41 cellular contexts compared by ENCODE assay signal in genomic region chr10:111063471-111063870, GRCh38. TPM values are rescaled to one million over a fixed set of nuclear protein-coding genes. Genes with fewer than 3 reads are reported as not detected.
"Had no signal": no experiment of that assay in that cellular context is flagged by ENCODE, and none has a peak within 500 bp of the region (broad histone marks: within the 10 kb centered on the region; RNA-seq: fewer than 3 reads in every experiment).

No MANE protein-coding gene starts in this region.

- FAIRE-seq: astrocyte, bronchial epithelial cell had no signal

- H3K36me3 Mint-ChIP-seq: activated naive CD4-positive, alpha-beta T cell treated with anti-CD3 and anti-CD28 coated beads, Interleukin-2, amount 10 ng/mL, durations not matched to agents 7 days and 5 days; activated naive CD8-positive, alpha-beta T cell treated with anti-CD3 and anti-CD28 coated beads, Interleukin-2, amount 10 ng/mL, durations not matched to agents 7 days and 5 days; brain had no signal

- H3K36me3 ChIP-seq: adrenal gland, ascending aorta, brain microvascular endothelial cell, breast epithelium, cardiac muscle cell had no signal

- H3K4me1 ChIP-seq: adrenal gland, ascending aorta, body of pancreas, breast epithelium had no signal

- H3K4me1 Mint-ChIP-seq: activated naive CD4-positive, alpha-beta T cell treated with anti-CD3 and anti-CD28 coated beads, Interleukin-2, amount 10 ng/mL, durations not matched to agents 7 days and 5 days; activated naive CD4-positive, alpha-beta T cell treated with anti-CD3 and anti-CD28 coated beads, Interleukin-2, amount 50 U/mL, for 24 hours; activated naive CD8-positive, alpha-beta T cell treated with anti-CD3 and anti-CD28 coated beads for 36 hours; activated naive CD8-positive, alpha-beta T cell treated with anti-CD3 and anti-CD28 coated beads, Interleukin-2, amount 10 ng/mL, durations not matched to agents 7 days and 5 days; activated naive CD8-positive, alpha-beta T cell treated with anti-CD3 and anti-CD28 coated beads, Interleukin-2, amount 50 U/mL, for 24 hours; activated T-helper 17 cell treated with anti-CD3 and anti-CD28 coated beads, Interleukin-2, amount 50 U/mL, for 72 hours; brain; central memory CD8-positive, alpha-beta T cell had no signal

- H3K27ac ChIP-seq: adrenal gland, ascending aorta, body of pancreas, brain microvascular endothelial cell, breast epithelium, cardiac muscle cell had no signal

- H3K9me3 ChIP-seq: adrenal gland had no signal

- H3K27ac Mint-ChIP-seq: activated naive CD4-positive, alpha-beta T cell treated with anti-CD3 and anti-CD28 coated beads for 36 hours; activated naive CD4-positive, alpha-beta T cell treated with anti-CD3 and anti-CD28 coated beads, Interleukin-2, amount 10 ng/mL, durations not matched to agents 7 days and 5 days; activated naive CD4-positive, alpha-beta T cell treated with anti-CD3 and anti-CD28 coated beads, Interleukin-2, amount 50 U/mL, for 24 hours; activated naive CD4-positive, alpha-beta T cell treated with anti-CD3 and anti-CD28 coated beads, Interleukin-2, amount 50 U/mL, for 72 hours; activated naive CD8-positive, alpha-beta T cell; activated naive CD8-positive, alpha-beta T cell treated with anti-CD3 and anti-CD28 coated beads for 36 hours; activated naive CD8-positive, alpha-beta T cell treated with anti-CD3 and anti-CD28 coated beads, Interleukin-2, amount 10 ng/mL, durations not matched to agents 7 days and 5 days; activated naive CD8-positive, alpha-beta T cell treated with anti-CD3 and anti-CD28 coated beads, Interleukin-2, amount 50 U/mL, for 24 hours; activated T-cell treated with anti-CD3 and anti-CD28 coated beads, Interleukin-2, amount 50 U/mL, for 24 hours; activated T-cell treated with anti-CD3 and anti-CD28 coated beads, Interleukin-2, amount 50 U/mL, for 72 hours; activated T-helper 1 cell treated with anti-CD3 and anti-CD28 coated beads, Interleukin-12 subunit alpha, Interleukin-12 subunit beta, Interleukin-2, Interleukin-4 antibody, amounts not matched to agents 30 ng/mL and 10 ng/mL and 1 ng/mL, durations not matched to agents 14 hours and 24 hours and 36 hours; activated T-helper 17 cell treated with anti-CD3 and anti-CD28 coated beads, Interleukin-2, amount 50 U/mL, for 72 hours; activated T-helper 2 cell treated with anti-CD3 and anti-CD28 coated beads, Interferon-gamma antibody, Interleukin-2, Interleukin-4, amounts not matched to agents 10 μg/mL and 5 μg/mL and 100 μg/mL, durations not matched to agents 14 hours and 24 hours and 36 hours; brain had no signal

- H3K4me3 Mint-ChIP-seq: activated naive CD4-positive, alpha-beta T cell treated with anti-CD3 and anti-CD28 coated beads for 36 hours; activated naive CD4-positive, alpha-beta T cell treated with anti-CD3 and anti-CD28 coated beads, Interleukin-2, amount 10 ng/mL, durations not matched to agents 7 days and 5 days; activated naive CD4-positive, alpha-beta T cell treated with anti-CD3 and anti-CD28 coated beads, Interleukin-2, amount 50 U/mL, for 24 hours; activated naive CD8-positive, alpha-beta T cell; activated naive CD8-positive, alpha-beta T cell treated with anti-CD3 and anti-CD28 coated beads for 36 hours; activated naive CD8-positive, alpha-beta T cell treated with anti-CD3 and anti-CD28 coated beads, Interleukin-2, amount 10 ng/mL, durations not matched to agents 7 days and 5 days; activated naive CD8-positive, alpha-beta T cell treated with anti-CD3 and anti-CD28 coated beads, Interleukin-2, amount 50 U/mL, for 24 hours; activated T-cell treated with anti-CD3 and anti-CD28 coated beads, Interleukin-2, amount 50 U/mL, for 24 hours; activated T-cell treated with anti-CD3 and anti-CD28 coated beads, Interleukin-2, amount 50 U/mL, for 4 hours; activated T-cell treated with anti-CD3 and anti-CD28 coated beads, Interleukin-2, amount 50 U/mL, for 72 hours; activated T-helper 1 cell treated with anti-CD3 and anti-CD28 coated beads, Interleukin-12 subunit alpha, Interleukin-12 subunit beta, Interleukin-2, Interleukin-4 antibody, amounts not matched to agents 30 ng/mL and 10 ng/mL and 1 ng/mL, durations not matched to agents 14 hours and 24 hours and 36 hours; activated T-helper 17 cell treated with anti-CD3 and anti-CD28 coated beads, Interleukin-2, amount 50 U/mL, for 72 hours; brain; central memory CD8-positive, alpha-beta T cell had no signal

- H3K27me3 ChIP-seq: ascending aorta, body of pancreas, brain microvascular endothelial cell, breast epithelium, cardiac muscle cell had no signal

- DNase-seq: activated effector memory CD4-positive, alpha-beta T cell treated with anti-CD3 and anti-CD28 coated beads, Interleukin-2, amount 50 U/mL, for 16 hours; activated effector memory CD4-positive, alpha-beta T cell treated with Interleukin-2 at 50 U/mL for 16 hours; activated gamma-delta T cell; activated gamma-delta T cell treated with Interleukin-2 at 50 U/mL for 16 hours; activated naive CD4-positive, alpha-beta T cell; activated naive CD4-positive, alpha-beta T cell treated with anti-CD3 and anti-CD28 coated beads for 36 hours; activated naive CD4-positive, alpha-beta T cell treated with anti-CD3 and anti-CD28 coated beads, Interleukin-2, amount 10 ng/mL, durations not matched to agents 7 days and 5 days; activated naive CD4-positive, alpha-beta T cell treated with anti-CD3 and anti-CD28 coated beads, Interleukin-2, amount 50 U/mL, for 16 hours; activated naive CD4-positive, alpha-beta T cell treated with Interleukin-2 at 50 U/mL for 16 hours; activated naive CD8-positive, alpha-beta T cell treated with anti-CD3 and anti-CD28 coated beads for 36 hours; activated naive CD8-positive, alpha-beta T cell treated with anti-CD3 and anti-CD28 coated beads, Interleukin-2, amount 10 ng/mL, durations not matched to agents 7 days and 5 days; activated naive CD8-positive, alpha-beta T cell treated with anti-CD3 and anti-CD28 coated beads, Interleukin-2, amount 50 U/mL, for 24 hours; activated T-cell treated with anti-CD3 and anti-CD28 coated beads for 4 hours; activated T-cell treated with anti-CD3 and anti-CD28 coated beads, Interleukin-2, amount 50 U/mL, for 1 hour; activated T-cell treated with anti-CD3 and anti-CD28 coated beads, Interleukin-2, amount 50 U/mL, for 24 hours; activated T-cell treated with anti-CD3 and anti-CD28 coated beads, Interleukin-2, amount 50 U/mL, for 4 hours; activated T-cell treated with anti-CD3 and anti-CD28 coated beads, Interleukin-2, amount 50 U/mL, for 48 hours; activated T-cell treated with anti-CD3 and anti-CD28 coated beads, Interleukin-2, amount 50 U/mL, for 72 hours; adrenal gland; amniotic stem cell; amygdala; anterior cingulate cortex; aorta; body of pancreas; brain microvascular endothelial cell; caudate nucleus; central memory CD4-positive, alpha-beta T cell; cerebellar nuclear complex had no signal

- ATAC-seq: activated naive CD4-positive, alpha-beta T cell treated with anti-CD3 and anti-CD28 coated beads, Interleukin-2, amount 50 U/mL, for 72 hours; activated naive CD8-positive, alpha-beta T cell treated with anti-CD3 and anti-CD28 coated beads, Interleukin-2, amount 50 U/mL, for 24 hours; activated T-cell treated with anti-CD3 and anti-CD28 coated beads, Interleukin-2, amount 50 U/mL, for 4 hours; activated T-cell treated with anti-CD3 and anti-CD28 coated beads, Interleukin-2, amount 50 U/mL, for 72 hours; activated T-helper 17 cell treated with anti-CD3 and anti-CD28 coated beads, Interleukin-2, amount 50 U/mL, for 72 hours; body of pancreas had no signal

- H3K4me3 ChIP-seq: adrenal gland, ascending aorta, body of pancreas, breast epithelium, cardiac muscle cell had no signal

RNA-seq across cellular contexts. Expression of gene ADRA2A, which starts 13.4 kb away (rescaled TPM):
- total RNA-seq: activated naive CD4-positive, alpha-beta T cell treated with anti-CD3 and anti-CD28 coated beads for 36 hours; activated naive CD4-positive, alpha-beta T cell treated with anti-CD3 and anti-CD28 coated beads, Interleukin-2, amount 50 U/mL, for 72 hours; activated naive CD8-positive, alpha-beta T cell treated with anti-CD3 and anti-CD28 coated beads for 36 hours; activated naive CD8-positive, alpha-beta T cell treated with anti-CD3 and anti-CD28 coated beads, Interleukin-2, amount 10 ng/mL, durations not matched to agents 7 days and 5 days; activated T-helper 1 cell treated with anti-CD3 and anti-CD28 coated beads, Interleukin-12 subunit alpha, Interleukin-12 subunit beta, Interleukin-2, Interleukin-4 antibody, amounts not matched to agents 30 ng/mL and 10 ng/mL and 1 ng/mL, durations not matched to agents 14 hours and 24 hours and 36 hours; activated T-helper 17 cell treated with anti-CD3 and anti-CD28 coated beads, Interleukin-2, amount 50 U/mL, for 72 hours; activated T-helper 2 cell treated with anti-CD3 and anti-CD28 coated beads, Interferon-gamma antibody, Interleukin-2, Interleukin-4, amounts not matched to agents 10 μg/mL and 5 μg/mL and 100 μg/mL, durations not matched to agents 14 hours and 24 hours and 36 hours; bronchial epithelial cell had no signal
- polyA plus RNA-seq: cardiac muscle cell had no signal
